10 cellular contexts compared by ENCODE assay signal in the genomic region with DNA sequence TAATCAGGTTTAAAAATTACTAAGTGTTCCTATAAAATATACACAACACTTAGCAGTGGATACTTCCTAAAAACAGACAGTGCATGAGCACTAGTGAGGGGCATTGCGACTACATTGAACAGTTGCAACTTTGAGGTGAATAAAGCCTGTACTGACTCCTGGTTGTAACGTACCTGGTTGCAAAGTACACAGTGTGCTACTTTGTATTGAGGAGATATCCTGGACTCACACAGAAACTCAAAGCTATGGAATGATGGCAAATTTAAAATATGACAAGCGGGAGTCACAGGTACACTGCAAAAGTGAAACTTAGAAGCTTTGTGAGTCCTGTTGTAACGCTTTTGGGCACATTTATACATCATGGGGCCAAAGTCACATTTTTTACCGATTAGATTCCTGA. TPM values are rescaled to one million over a fixed set of nuclear protein-coding genes. Genes with fewer than 3 reads are reported as not detected.
DNase-seq lines count a peak whose midpoint lies in the region; ATAC-seq and TF ChIP-seq lines count a peak whose summit lies in the region.
"Had no signal": no experiment of that assay in that cellular context is flagged by ENCODE, and none has a peak within 500 bp of the region (broad histone marks: within the 10 kb centered on the region; RNA-seq: fewer than 3 reads in every experiment).

No MANE protein-coding gene starts in this region.

- H3K4me1 ChIP-seq in BLaER1 treated with 17β-estradiol and CSF1 and Interleukin-3, amounts not matched to agents 10 nM and 100 nM = peaks cover 6 to 19% (median 14%) of the 10 kb centered on the region in 10 experiments; a peak in 17 of 20 replicates
- peaks cover 3% of the 10 kb centered on the region; the same call in 1 of the 2 replicates for H3K4me1 ChIP-seq in GM23338 (ENCODE audit: insufficient read depth)

- no peak for ATAC-seq in GM23338
- ATAC-seq in naive B cell (ENCODE audit: low read depth in 2 of 2) = no peak
- ATAC-seq in GM21529 (IDR thresholded peaks at IDR 0.05; ENCODE audit: unreplicated experiment) = no peak
- no peak for ATAC-seq in GM21576 (IDR thresholded peaks at IDR 0.05; ENCODE audit: unreplicated experiment)

- H2AFZ ChIP-seq in GM23338 = no peak overlapping the region

- H3K9me3 Mint-ChIP-seq in GM23338 (peaks cover 24% of the 10 kb centered on the region), brain (peaks cover 3 to 11% (median 7%) of the 10 kb centered on the region in 5 experiments), naive B cell (peaks cover 0 to 6% (median under 1%) of the 10 kb centered on the region in 7 donors)

- peak overlapping the region in 5 of 11 experiments; percentile 78 to 85 (median 84); a peak in 5 of 22 replicates for H3K9ac ChIP-seq in BLaER1 treated with 17β-estradiol and CSF1 and Interleukin-3, amounts not matched to agents 10 nM and 100 nM

- H3K27ac Mint-ChIP-seq in GM23338 (no peak overlapping the region), brain (no peak overlapping the region), naive B cell (peak overlapping the region; percentile 39 to 99 (median 97))

- H3K79me2 ChIP-seq in GM23338 (replicated peaks; ENCODE audit: insufficient read depth) = no peaks in the 10 kb centered on the region

- H3K4me3 ChIP-seq in BLaER1 treated with 17β-estradiol and CSF1 and Interleukin-3, amounts not matched to agents 10 nM and 100 nM = peak overlapping the region in 4 of 10 experiments; percentile 64 to 75 (median 70); a peak in 5 of 20 replicates
- H3K4me3 ChIP-seq in GM23338 = peak overlapping the region; percentile 55

- no peaks in the 10 kb centered on the region; a peak in 1 of 22 replicates for H4K20me1 ChIP-seq in BLaER1 treated with 17β-estradiol and CSF1 and Interleukin-3, amounts not matched to agents 10 nM and 100 nM
- no peaks in the 10 kb centered on the region for H4K20me1 ChIP-seq in GM23338 (replicated peaks; ENCODE audit: insufficient read depth)

- no peaks in the 10 kb centered on the region for H3F3A ChIP-seq in GM23338 (replicated peaks; ENCODE audit: low read depth)

- peaks cover 6 to 30% (median 23%) of the 10 kb centered on the region in 11 experiments; a peak in 21 of 22 replicates for H3K27me3 ChIP-seq in BLaER1 treated with 17β-estradiol and CSF1 and Interleukin-3, amounts not matched to agents 10 nM and 100 nM
- H3K27me3 ChIP-seq in GM23338 (ENCODE audit: insufficient read depth) = peaks cover 31% of the 10 kb centered on the region

- peaks cover 42% of the 10 kb centered on the region for H3K27me3 Mint-ChIP-seq in GM23338 (ENCODE audit: insufficient read depth, low read depth, poor library complexity)
- H3K27me3 Mint-ChIP-seq in brain = peaks cover 77% of the 10 kb centered on the region
- H3K27me3 Mint-ChIP-seq in naive B cell = no peaks in the 10 kb centered on the region

- H3K4me2 ChIP-seq in BLaER1 treated with 17β-estradiol and CSF1 and Interleukin-3, amounts not matched to agents 10 nM and 100 nM = peak overlapping the region; percentile 61 to 95 (median 90); a peak in 21 of 22 replicates
- H3K4me2 ChIP-seq in GM23338 = peak overlapping the region; percentile 78

- H3K27ac ChIP-seq in BLaER1 treated with 17β-estradiol and CSF1 and Interleukin-3, amounts not matched to agents 10 nM and 100 nM = no peak overlapping the region; a peak in 1 of 22 replicates
- H3K27ac ChIP-seq in GM23338 (ENCODE audit: low read depth) = no peak overlapping the region

- no peak for TF ChIP-seq CTCF in GM23338 (conservative IDR thresholded peaks at IDR 0.05; ENCODE audit: low read depth in 2 of 2)
- no peak for TF ChIP-seq CTCF in brain (conservative IDR thresholded peaks at IDR 0.05)

- H3K36me3 Mint-ChIP-seq in GM23338 (ENCODE audit: low read depth) = peaks cover 13% of the 10 kb centered on the region
- peaks cover 4% of the 10 kb centered on the region for H3K36me3 Mint-ChIP-seq in brain
- peaks cover 0 to 9% of the 10 kb centered on the region in 2 donors for H3K36me3 Mint-ChIP-seq in naive B cell

- no peaks in the 10 kb centered on the region for H3K9me2 ChIP-seq in GM23338 (ENCODE audit: insufficient read depth)

- H3K4me3 Mint-ChIP-seq in GM23338 (peak overlapping the region; percentile 76; the same call in 2 of the 3 replicates), brain (peak overlapping the region; percentile 10 to 77 (median 66)), naive B cell (peak overlapping the region in 7 of 8 donors; percentile 83 to 95 (median 93))

- H3K4me1 Mint-ChIP-seq in GM23338 (no peaks in the 10 kb centered on the region; the same call in 1 of the 3 replicates), brain (no peaks in the 10 kb centered on the region), naive B cell (peaks cover 16 to 53% (median 49%) of the 10 kb centered on the region in 3 donors)

- peaks cover 0 to 8% (median 4%) of the 10 kb centered on the region in 11 experiments; a peak in 8 of 22 replicates for H3K9me3 ChIP-seq in BLaER1 treated with 17β-estradiol and CSF1 and Interleukin-3, amounts not matched to agents 10 nM and 100 nM (replicated peaks in 1 of 11)

- no peaks in the 10 kb centered on the region for H3K36me3 ChIP-seq in BLaER1 treated with 17β-estradiol and CSF1 and Interleukin-3, amounts not matched to agents 10 nM and 100 nM
- no peaks in the 10 kb centered on the region for H3K36me3 ChIP-seq in GM23338 (ENCODE audit: insufficient read depth)

- DNase-seq in GM23338 (ENCODE audit: low spot score) (no peak), naive B cell (no peak), NCI-H510A treated with DMSO at 0.1 percent for 48 hours (lab: John Stamatoyannopoulos, UW) (no peak), CD1c-positive myeloid dendritic cell (ENCODE audit: extremely low spot score) (no peak)
- DNase-seq: NCI-H146 had no signal

TF ChIP-seq in GM23338, 12 proteins besides CTCF, POLR2A, EP300 and RAD21 (continues in another document):
- TF ChIP-seq, protein P1, sequence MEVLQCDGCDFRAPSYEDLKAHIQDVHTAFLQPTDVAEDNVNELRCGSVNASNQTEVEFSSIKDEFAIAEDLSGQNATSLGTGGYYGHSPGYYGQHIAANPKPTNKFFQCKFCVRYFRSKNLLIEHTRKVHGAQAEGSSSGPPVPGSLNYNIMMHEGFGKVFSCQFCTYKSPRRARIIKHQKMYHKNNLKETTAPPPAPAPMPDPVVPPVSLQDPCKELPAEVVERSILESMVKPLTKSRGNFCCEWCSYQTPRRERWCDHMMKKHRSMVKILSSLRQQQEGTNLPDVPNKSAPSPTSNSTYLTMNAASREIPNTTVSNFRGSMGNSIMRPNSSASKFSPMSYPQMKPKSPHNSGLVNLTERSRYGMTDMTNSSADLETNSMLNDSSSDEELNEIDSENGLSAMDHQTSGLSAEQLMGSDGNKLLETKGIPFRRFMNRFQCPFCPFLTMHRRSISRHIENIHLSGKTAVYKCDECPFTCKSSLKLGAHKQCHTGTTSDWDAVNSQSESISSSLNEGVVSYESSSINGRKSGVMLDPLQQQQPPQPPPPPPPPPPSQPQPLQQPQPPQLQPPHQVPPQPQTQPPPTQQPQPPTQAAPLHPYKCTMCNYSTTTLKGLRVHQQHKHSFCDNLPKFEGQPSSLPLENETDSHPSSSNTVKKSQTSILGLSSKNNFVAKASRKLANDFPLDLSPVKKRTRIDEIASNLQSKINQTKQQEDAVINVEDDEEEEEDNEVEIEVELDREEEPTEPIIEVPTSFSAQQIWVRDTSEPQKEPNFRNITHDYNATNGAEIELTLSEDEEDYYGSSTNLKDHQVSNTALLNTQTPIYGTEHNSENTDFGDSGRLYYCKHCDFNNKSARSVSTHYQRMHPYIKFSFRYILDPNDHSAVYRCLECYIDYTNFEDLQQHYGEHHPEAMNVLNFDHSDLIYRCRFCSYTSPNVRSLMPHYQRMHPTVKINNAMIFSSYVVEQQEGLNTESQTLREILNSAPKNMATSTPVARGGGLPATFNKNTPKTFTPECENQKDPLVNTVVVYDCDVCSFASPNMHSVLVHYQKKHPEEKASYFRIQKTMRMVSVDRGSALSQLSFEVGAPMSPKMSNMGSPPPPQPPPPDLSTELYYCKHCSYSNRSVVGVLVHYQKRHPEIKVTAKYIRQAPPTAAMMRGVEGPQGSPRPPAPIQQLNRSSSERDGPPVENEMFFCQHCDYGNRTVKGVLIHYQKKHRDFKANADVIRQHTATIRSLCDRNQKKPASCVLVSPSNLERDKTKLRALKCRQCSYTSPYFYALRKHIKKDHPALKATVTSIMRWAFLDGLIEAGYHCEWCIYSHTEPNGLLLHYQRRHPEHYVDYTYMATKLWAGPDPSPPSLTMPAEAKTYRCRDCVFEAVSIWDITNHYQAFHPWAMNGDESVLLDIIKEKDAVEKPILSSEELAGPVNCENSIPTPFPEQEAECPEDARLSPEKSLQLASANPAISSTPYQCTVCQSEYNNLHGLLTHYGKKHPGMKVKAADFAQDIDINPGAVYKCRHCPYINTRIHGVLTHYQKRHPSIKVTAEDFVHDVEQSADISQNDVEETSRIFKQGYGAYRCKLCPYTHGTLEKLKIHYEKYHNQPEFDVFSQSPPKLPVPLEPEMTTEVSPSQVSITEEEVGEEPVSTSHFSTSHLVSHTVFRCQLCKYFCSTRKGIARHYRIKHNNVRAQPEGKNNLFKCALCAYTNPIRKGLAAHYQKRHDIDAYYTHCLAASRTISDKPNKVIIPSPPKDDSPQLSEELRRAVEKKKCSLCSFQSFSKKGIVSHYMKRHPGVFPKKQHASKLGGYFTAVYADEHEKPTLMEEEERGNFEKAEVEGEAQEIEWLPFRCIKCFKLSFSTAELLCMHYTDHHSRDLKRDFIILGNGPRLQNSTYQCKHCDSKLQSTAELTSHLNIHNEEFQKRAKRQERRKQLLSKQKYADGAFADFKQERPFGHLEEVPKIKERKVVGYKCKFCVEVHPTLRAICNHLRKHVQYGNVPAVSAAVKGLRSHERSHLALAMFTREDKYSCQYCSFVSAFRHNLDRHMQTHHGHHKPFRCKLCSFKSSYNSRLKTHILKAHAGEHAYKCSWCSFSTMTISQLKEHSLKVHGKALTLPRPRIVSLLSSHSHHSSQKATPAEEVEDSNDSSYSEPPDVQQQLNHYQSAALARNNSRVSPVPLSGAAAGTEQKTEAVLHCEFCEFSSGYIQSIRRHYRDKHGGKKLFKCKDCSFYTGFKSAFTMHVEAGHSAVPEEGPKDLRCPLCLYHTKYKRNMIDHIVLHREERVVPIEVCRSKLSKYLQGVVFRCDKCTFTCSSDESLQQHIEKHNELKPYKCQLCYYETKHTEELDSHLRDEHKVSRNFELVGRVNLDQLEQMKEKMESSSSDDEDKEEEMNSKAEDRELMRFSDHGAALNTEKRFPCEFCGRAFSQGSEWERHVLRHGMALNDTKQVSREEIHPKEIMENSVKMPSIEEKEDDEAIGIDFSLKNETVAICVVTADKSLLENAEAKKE (CRISPR knock-in tag; IDR thresholded peaks at IDR 0.05) = no peak

RNA-seq across cellular contexts. Expression of a gene that starts 55.6 kb away (rescaled TPM):
- total RNA-seq in GM23338 (2014; rRNA removed; shearing (Covaris generic)) = 173 and 203 TPM in 2 replicates
- polyA plus RNA-seq in GM23338 (2016; fragmentation: Nextera tagmentation; extraction: Ambion mirVana) = 170 and 180 TPM in 2 replicates
- polyA plus RNA-seq in brain (ENCODE audit: insufficient read depth, low read depth, low replicate concordance) = 522 TPM
- polyA plus RNA-seq in naive B cell (ENCODE audit: low read depth in 6 of 6) = 1,000 to 10,000 TPM; 1,115 to 2,161 (median 1,804) TPM

RNA-seq across cellular contexts. Expression of a gene that starts 59.1 kb away (rescaled TPM):
- 1.5 and 2.8 TPM in 2 replicates for total RNA-seq in GM23338 (2014; rRNA removed; shearing (Covaris generic))
- polyA plus RNA-seq in GM23338 (2016; fragmentation: Nextera tagmentation; extraction: Ambion mirVana) (2.5 and 2.6 TPM in 2 replicates), brain (ENCODE audit: insufficient read depth, low read depth, low replicate concordance) (not detected), naive B cell (ENCODE audit: low read depth in 6 of 6) (1 to 10 TPM in 5 of 6 donors, under 1 TPM in 1; 0.23 to 5.5 (median 1.4) TPM)
- total RNA-seq: myocyte had no signal

Comparison
In these comparisons a context has a peak if more than half of its experiments do, and no peak if none do; other contexts are left out.
1. H3K27ac Mint-ChIP-seq: peak in naive B cell (6 of 6); none in GM23338 (single experiment) and brain (0 of 5).
2. Peak in every context shown above with its lines, with median percentiles within 50 percentile points of each other: H3K4me3 Mint-ChIP-seq.